1 cellular context compared by ENCODE assay signal in the genomic region with DNA sequence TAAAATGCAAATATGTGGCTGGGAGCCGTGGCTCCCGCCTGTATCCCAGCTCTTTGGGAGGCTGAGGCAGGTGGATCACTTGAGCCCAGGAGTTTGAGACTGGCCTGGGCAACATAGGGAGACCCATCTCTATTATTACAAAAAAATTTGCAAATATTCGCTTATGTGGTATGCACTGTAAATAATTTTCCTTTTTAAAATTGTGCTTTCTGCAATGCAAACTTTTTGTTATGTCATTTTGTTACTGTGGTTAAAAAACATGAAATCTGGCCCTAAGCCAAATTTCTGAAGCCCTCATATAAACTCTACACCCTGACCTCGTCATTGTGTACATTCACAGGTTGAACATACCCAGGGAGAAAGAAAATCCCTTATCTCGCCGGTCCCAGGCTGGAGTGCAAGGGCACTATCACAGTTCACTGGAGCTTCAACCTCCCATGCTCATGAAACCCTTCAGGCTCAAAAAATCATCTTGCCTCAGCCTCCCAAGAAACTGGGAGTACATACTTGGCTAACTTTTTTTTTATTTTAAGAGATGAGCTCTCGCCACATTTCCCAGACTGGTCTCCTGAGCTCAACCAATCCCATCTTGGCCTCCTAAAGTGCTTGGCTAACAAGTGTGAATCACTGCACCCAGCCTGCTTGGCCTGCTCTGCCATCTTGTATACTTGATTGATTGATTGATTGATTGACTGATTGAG.
TF ChIP-seq lines count a peak whose summit lies in the region.

No MANE protein-coding gene starts in this region.

TF ChIP-seq in HepG2, 621 proteins besides CTCF, POLR2A, EP300 and RAD21 (continued from another document and continues in another):
- TF ChIP-seq, protein P1, sequence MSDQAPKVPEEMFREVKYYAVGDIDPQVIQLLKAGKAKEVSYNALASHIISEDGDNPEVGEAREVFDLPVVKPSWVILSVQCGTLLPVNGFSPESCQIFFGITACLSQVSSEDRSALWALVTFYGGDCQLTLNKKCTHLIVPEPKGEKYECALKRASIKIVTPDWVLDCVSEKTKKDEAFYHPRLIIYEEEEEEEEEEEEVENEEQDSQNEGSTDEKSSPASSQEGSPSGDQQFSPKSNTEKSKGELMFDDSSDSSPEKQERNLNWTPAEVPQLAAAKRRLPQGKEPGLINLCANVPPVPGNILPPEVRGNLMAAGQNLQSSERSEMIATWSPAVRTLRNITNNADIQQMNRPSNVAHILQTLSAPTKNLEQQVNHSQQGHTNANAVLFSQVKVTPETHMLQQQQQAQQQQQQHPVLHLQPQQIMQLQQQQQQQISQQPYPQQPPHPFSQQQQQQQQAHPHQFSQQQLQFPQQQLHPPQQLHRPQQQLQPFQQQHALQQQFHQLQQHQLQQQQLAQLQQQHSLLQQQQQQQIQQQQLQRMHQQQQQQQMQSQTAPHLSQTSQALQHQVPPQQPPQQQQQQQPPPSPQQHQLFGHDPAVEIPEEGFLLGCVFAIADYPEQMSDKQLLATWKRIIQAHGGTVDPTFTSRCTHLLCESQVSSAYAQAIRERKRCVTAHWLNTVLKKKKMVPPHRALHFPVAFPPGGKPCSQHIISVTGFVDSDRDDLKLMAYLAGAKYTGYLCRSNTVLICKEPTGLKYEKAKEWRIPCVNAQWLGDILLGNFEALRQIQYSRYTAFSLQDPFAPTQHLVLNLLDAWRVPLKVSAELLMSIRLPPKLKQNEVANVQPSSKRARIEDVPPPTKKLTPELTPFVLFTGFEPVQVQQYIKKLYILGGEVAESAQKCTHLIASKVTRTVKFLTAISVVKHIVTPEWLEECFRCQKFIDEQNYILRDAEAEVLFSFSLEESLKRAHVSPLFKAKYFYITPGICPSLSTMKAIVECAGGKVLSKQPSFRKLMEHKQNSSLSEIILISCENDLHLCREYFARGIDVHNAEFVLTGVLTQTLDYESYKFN (CRISPR knock-in tag; conservative IDR thresholded peaks at IDR 0.05), result peak; percentile 82
- TF ChIP-seq ZNF256 (CRISPR knock-in tag; conservative IDR thresholded peaks at IDR 0.05) (no peak), ZNF646 (CRISPR knock-in tag; IDR thresholded peaks at IDR 0.05) (no peak), ZNF773 (CRISPR knock-in tag; IDR thresholded peaks at IDR 0.05; ENCODE audit: borderline replicate concordance) (no peak), CAMTA2 (CRISPR knock-in tag; IDR thresholded peaks at IDR 0.05; ENCODE audit: borderline replicate concordance) (0 out of 2 replicates have a peak, but pooled peaks have one; percentile 19), ZNF597 (CRISPR knock-in tag; IDR thresholded peaks at IDR 0.05) (no peak), HNF4A (CRISPR knock-in tag; IDR thresholded peaks at IDR 0.05) (peak; percentile 88), MBNL3 (CRISPR knock-in tag; conservative IDR thresholded peaks at IDR 0.05) (no peak), ZNF329 (CRISPR knock-in tag; IDR thresholded peaks at IDR 0.05; ENCODE audit: low read depth) (0 out of 2 replicates have a peak, but pooled peaks have one; percentile 23), ZNF235 (CRISPR knock-in tag; IDR thresholded peaks at IDR 0.05; ENCODE audit: borderline replicate concordance) (peak; percentile 88; the same call in 1 of the 2 replicates), ZNF574 (CRISPR knock-in tag; IDR thresholded peaks at IDR 0.05) (peak; percentile 82), TCF12 (IDR thresholded peaks at IDR 0.05) (no peak), TCF12 (CRISPR knock-in tag; IDR thresholded peaks at IDR 0.05) (0 out of 2 replicates have a peak, but pooled peaks have one; percentile 27), ZFP1 (CRISPR knock-in tag; IDR thresholded peaks at IDR 0.05) (no peak; the same call in 1 of the 2 replicates), NCOA1 (CRISPR knock-in tag; IDR thresholded peaks at IDR 0.05) (no peak), SCMH1 (CRISPR knock-in tag; IDR thresholded peaks at IDR 0.05; ENCODE audit: borderline replicate concordance) (no peak), HIVEP1 (CRISPR knock-in tag; IDR thresholded peaks at IDR 0.05) (0 out of 2 replicates have a peak, but pooled peaks have one; percentile 32), MTA1 (CRISPR knock-in tag; IDR thresholded peaks at IDR 0.05; ENCODE audit: borderline replicate concordance) (no peak), ZC3H4 (CRISPR knock-in tag; IDR thresholded peaks at IDR 0.05; ENCODE audit: borderline replicate concordance) (no peak), KMT2B (CRISPR knock-in tag; IDR thresholded peaks at IDR 0.05) (no peak), SALL1 (CRISPR knock-in tag; IDR thresholded peaks at IDR 0.05) (peak; percentile 74), CENPT (CRISPR knock-in tag; IDR thresholded peaks at IDR 0.05; ENCODE audit: low read depth) (no peak)
- TF ChIP-seq, protein P2, sequence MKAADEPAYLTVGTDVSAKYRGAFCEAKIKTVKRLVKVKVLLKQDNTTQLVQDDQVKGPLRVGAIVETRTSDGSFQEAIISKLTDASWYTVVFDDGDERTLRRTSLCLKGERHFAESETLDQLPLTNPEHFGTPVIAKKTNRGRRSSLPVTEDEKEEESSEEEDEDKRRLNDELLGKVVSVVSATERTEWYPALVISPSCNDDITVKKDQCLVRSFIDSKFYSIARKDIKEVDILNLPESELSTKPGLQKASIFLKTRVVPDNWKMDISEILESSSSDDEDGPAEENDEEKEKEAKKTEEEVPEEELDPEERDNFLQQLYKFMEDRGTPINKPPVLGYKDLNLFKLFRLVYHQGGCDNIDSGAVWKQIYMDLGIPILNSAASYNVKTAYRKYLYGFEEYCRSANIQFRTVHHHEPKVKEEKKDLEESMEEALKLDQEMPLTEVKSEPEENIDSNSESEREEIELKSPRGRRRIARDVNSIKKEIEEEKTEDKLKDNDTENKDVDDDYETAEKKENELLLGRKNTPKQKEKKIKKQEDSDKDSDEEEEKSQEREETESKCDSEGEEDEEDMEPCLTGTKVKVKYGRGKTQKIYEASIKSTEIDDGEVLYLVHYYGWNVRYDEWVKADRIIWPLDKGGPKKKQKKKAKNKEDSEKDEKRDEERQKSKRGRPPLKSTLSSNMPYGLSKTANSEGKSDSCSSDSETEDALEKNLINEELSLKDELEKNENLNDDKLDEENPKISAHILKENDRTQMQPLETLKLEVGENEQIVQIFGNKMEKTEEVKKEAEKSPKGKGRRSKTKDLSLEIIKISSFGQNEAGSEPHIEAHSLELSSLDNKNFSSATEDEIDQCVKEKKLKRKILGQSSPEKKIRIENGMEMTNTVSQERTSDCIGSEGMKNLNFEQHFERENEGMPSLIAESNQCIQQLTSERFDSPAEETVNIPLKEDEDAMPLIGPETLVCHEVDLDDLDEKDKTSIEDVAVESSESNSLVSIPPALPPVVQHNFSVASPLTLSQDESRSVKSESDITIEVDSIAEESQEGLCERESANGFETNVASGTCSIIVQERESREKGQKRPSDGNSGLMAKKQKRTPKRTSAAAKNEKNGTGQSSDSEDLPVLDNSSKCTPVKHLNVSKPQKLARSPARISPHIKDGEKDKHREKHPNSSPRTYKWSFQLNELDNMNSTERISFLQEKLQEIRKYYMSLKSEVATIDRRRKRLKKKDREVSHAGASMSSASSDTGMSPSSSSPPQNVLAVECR (CRISPR knock-in tag; IDR thresholded peaks at IDR 0.05; ENCODE audit: borderline replicate concordance), result peak; percentile 55; the same call in 1 of the 2 replicates
- TF ChIP-seq, protein P3, sequence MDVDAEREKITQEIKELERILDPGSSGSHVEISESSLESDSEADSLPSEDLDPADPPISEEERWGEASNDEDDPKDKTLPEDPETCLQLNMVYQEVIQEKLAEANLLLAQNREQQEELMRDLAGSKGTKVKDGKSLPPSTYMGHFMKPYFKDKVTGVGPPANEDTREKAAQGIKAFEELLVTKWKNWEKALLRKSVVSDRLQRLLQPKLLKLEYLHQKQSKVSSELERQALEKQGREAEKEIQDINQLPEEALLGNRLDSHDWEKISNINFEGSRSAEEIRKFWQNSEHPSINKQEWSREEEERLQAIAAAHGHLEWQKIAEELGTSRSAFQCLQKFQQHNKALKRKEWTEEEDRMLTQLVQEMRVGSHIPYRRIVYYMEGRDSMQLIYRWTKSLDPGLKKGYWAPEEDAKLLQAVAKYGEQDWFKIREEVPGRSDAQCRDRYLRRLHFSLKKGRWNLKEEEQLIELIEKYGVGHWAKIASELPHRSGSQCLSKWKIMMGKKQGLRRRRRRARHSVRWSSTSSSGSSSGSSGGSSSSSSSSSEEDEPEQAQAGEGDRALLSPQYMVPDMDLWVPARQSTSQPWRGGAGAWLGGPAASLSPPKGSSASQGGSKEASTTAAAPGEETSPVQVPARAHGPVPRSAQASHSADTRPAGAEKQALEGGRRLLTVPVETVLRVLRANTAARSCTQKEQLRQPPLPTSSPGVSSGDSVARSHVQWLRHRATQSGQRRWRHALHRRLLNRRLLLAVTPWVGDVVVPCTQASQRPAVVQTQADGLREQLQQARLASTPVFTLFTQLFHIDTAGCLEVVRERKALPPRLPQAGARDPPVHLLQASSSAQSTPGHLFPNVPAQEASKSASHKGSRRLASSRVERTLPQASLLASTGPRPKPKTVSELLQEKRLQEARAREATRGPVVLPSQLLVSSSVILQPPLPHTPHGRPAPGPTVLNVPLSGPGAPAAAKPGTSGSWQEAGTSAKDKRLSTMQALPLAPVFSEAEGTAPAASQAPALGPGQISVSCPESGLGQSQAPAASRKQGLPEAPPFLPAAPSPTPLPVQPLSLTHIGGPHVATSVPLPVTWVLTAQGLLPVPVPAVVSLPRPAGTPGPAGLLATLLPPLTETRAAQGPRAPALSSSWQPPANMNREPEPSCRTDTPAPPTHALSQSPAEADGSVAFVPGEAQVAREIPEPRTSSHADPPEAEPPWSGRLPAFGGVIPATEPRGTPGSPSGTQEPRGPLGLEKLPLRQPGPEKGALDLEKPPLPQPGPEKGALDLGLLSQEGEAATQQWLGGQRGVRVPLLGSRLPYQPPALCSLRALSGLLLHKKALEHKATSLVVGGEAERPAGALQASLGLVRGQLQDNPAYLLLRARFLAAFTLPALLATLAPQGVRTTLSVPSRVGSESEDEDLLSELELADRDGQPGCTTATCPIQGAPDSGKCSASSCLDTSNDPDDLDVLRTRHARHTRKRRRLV (CRISPR knock-in tag; IDR thresholded peaks at IDR 0.05), result 0 out of 2 replicates have a peak, but pooled peaks have one; percentile 83
- TF ChIP-seq, protein P4, sequence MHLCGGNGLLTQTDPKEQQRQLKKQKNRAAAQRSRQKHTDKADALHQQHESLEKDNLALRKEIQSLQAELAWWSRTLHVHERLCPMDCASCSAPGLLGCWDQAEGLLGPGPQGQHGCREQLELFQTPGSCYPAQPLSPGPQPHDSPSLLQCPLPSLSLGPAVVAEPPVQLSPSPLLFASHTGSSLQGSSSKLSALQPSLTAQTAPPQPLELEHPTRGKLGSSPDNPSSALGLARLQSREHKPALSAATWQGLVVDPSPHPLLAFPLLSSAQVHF (CRISPR knock-in tag; IDR thresholded peaks at IDR 0.05), result no peak
